Comparison of ENCODE assay signal across 8 cellular contexts in genomic region chr2:60555794-60556161, GRCh38. TPM values are rescaled to one million over a fixed set of nuclear protein-coding genes. Genes with fewer than 3 reads are reported as not detected.
DNase-seq lines count a peak whose midpoint lies in the region; ATAC-seq and TF ChIP-seq lines count a peak whose summit lies in the region.

No MANE protein-coding gene starts in this region.

- H3K9me3 ChIP-seq in PC-3 (ENCODE audit: low read length) (no peaks in the 10 kb centered on the region), suprapubic skin (no peaks in the 10 kb centered on the region)

- peaks cover 4% of the 10 kb centered on the region for H3K9me3 Mint-ChIP-seq in glutamatergic neuron (ENCODE audit: unreplicated experiment)

- peak overlapping the region; percentile 76 for H2AFZ ChIP-seq in PC-3 (ENCODE audit: low read length)

- H3K36me3 Mint-ChIP-seq in glutamatergic neuron (ENCODE audit: unreplicated experiment): peaks cover 4% of the 10 kb centered on the region

- peaks cover 16% of the 10 kb centered on the region for H3K79me2 ChIP-seq in PC-3 (ENCODE audit: low read length)

- DNase-seq in DMS53 (lab: John Stamatoyannopoulos, UW) (peak; percentile 53), PC-3 (no peak), glutamatergic neuron (no peak), suprapubic skin (ENCODE audit: low spot score in 2 of 2) (no peak), LoVo (ENCODE audit: low spot score) (no peak), hepatic stellate cell (ENCODE audit: low spot score) (no peak), NCI-H1417 (lab: John Stamatoyannopoulos, UW) (no peak)

- H3K36me3 ChIP-seq in PC-3 (ENCODE audit: low read depth, low read length) (no peaks in the 10 kb centered on the region), suprapubic skin (no peaks in the 10 kb centered on the region)

- H3K27ac Mint-ChIP-seq in glutamatergic neuron (ENCODE audit: unreplicated experiment): no peak overlapping the region

- peaks cover 51% of the 10 kb centered on the region for H3K27me3 ChIP-seq in PC-3 (ENCODE audit: low read length)
- peaks cover 53% of the 10 kb centered on the region for H3K27me3 ChIP-seq in suprapubic skin

- peak overlapping the region; percentile 67 for H3K4me3 Mint-ChIP-seq in glutamatergic neuron (ENCODE audit: unreplicated experiment)

- H3K9me2 ChIP-seq in PC-3 (replicated peaks; ENCODE audit: low read length): no peaks in the 10 kb centered on the region

- POLR2A ChIA-PET in PC-3 (lab: Charles Lee; ENCODE audit: unreplicated experiment): no interaction called here

- BruUV-seq in PC-3 (replicated peaks; lab: Mats Ljungman, UMichigan): no TSS peak

- CTCF ChIA-PET in PC-3 (lab: Charles Lee): no interaction called here

- H3K9ac ChIP-seq in PC-3 (ENCODE audit: low read length): no peak overlapping the region

- peaks cover 9% of the 10 kb centered on the region for H3K27me3 Mint-ChIP-seq in glutamatergic neuron (ENCODE audit: unreplicated experiment)

- no peaks in the 10 kb centered on the region for H4K20me1 ChIP-seq in PC-3 (ENCODE audit: low read length)

- H3K4me2 ChIP-seq in PC-3 (ENCODE audit: low read length): peak overlapping the region; percentile 98

- TF ChIP-seq EP300 in suprapubic skin (IDR thresholded peaks at IDR 0.05): no peak

- H3K4me3 ChIP-seq in PC-3 (ENCODE audit: low read length) (peak overlapping the region; percentile 90), suprapubic skin (peak overlapping the region; percentile 74)

- H3K27ac ChIP-seq in PC-3 (ENCODE audit: low read length): no peak overlapping the region
- H3K27ac ChIP-seq in suprapubic skin: peak overlapping the region; percentile 91

- no peak for TF ChIP-seq CTCF in PC-3 (conservative IDR thresholded peaks at IDR 0.05; ENCODE audit: low read depth, low read length)
- TF ChIP-seq CTCF in glutamatergic neuron (IDR thresholded peaks at IDR 0.05; ENCODE audit: partially characterized antibody, unreplicated experiment): no peak
- TF ChIP-seq CTCF in suprapubic skin (IDR thresholded peaks at IDR 0.05): no peak

- TF ChIP-seq POLR2A in suprapubic skin (IDR thresholded peaks at IDR 0.05): no peak

- no peaks in the 10 kb centered on the region for H3K4me1 ChIP-seq in PC-3 (ENCODE audit: insufficient read depth, low read length)
- peaks cover 62% of the 10 kb centered on the region for H3K4me1 ChIP-seq in suprapubic skin

- no peaks in the 10 kb centered on the region for H3F3A ChIP-seq in PC-3 (ENCODE audit: low read length, unreplicated experiment)

- ATAC-seq in GM21619 (IDR thresholded peaks at IDR 0.05; ENCODE audit: unreplicated experiment) (peak; percentile 2), PC-3 (no peak)

- peaks cover 8% of the 10 kb centered on the region for H3K4me1 Mint-ChIP-seq in glutamatergic neuron (ENCODE audit: low read depth, unreplicated experiment)

- intact Hi-C loops in PC-3 (cut with micrococcal nuclease): no loop called here

- 21% methylated on average over 5 of the region's 5 CpGs for WGBS in suprapubic skin

RNA-seq across cellular contexts. Expression of gene BCL11A, which starts 2.3 kb away (rescaled TPM):
- total RNA-seq in PC-3 (2014; rRNA removed) (3.1 and 4.6 TPM in 2 replicates), glutamatergic neuron (ENCODE audit: unreplicated experiment) (29.1 TPM), suprapubic skin (100 to 1,000 TPM in 2 of 4 donors, 10 to 100 TPM in 2; 67.1 to 222 (median 113) TPM)
